11 cellular contexts compared by ENCODE assay signal in genomic region chr4:7843831-7844230, GRCh38.
DNase-seq lines count a peak whose midpoint lies in the region; ATAC-seq and TF ChIP-seq lines count a peak whose summit lies in the region.
"Had no signal": no experiment of that assay in that cellular context is flagged by ENCODE, and none has a peak within 500 bp of the region (broad histone marks: within the 10 kb centered on the region; RNA-seq: fewer than 3 reads in every experiment).

No MANE protein-coding gene starts in this region.

- H3K27me3 ChIP-seq in ascending aorta (no peaks in the 10 kb centered on the region), lower lobe of right lung (ENCODE audit: low read depth) (no peaks in the 10 kb centered on the region), tibial nerve (no peaks in the 10 kb centered on the region)

- no peak for TF ChIP-seq EP300 in tibial nerve (IDR thresholded peaks at IDR 0.05)

- H3K9me3 ChIP-seq in ascending aorta = no peaks in the 10 kb centered on the region
- no peaks in the 10 kb centered on the region for H3K9me3 ChIP-seq in lower lobe of right lung
- no peaks in the 10 kb centered on the region for H3K9me3 ChIP-seq in tibial nerve

- H3K36me3 Mint-ChIP-seq in activated naive CD8-positive, alpha-beta T cell treated with anti-CD3 and anti-CD28 coated beads, Interleukin-2, amount 10 ng/mL, durations not matched to agents 7 days and 5 days = peaks cover 3% of the 10 kb centered on the region
- no peaks in the 10 kb centered on the region for H3K36me3 Mint-ChIP-seq in activated naive CD8-positive, alpha-beta T cell treated with anti-CD3 and anti-CD28 coated beads, Interleukin-2, amount 50 U/mL, for 24 hours (ENCODE audit: low read depth)

- H3K4me1 ChIP-seq in ascending aorta (peaks cover 0 to 30% of the 10 kb centered on the region in 2 donors), lower lobe of right lung (peaks cover 35% of the 10 kb centered on the region), tibial nerve (peaks cover 0 to 55% (median 3%) of the 10 kb centered on the region in 4 donors)

- H3K4me3 Mint-ChIP-seq in activated naive CD8-positive, alpha-beta T cell treated with anti-CD3 and anti-CD28 coated beads, Interleukin-2, amount 10 ng/mL, durations not matched to agents 7 days and 5 days = no peak overlapping the region
- no peak overlapping the region for H3K4me3 Mint-ChIP-seq in activated naive CD8-positive, alpha-beta T cell treated with anti-CD3 and anti-CD28 coated beads, Interleukin-2, amount 50 U/mL, for 24 hours
- H3K4me3 Mint-ChIP-seq: activated B cell treated with CpG ODN at 0.5 μM for 24 hours, type B pancreatic cell had no signal

- H3K36me3 ChIP-seq in ascending aorta (no peaks in the 10 kb centered on the region), lower lobe of right lung (peaks cover 5% of the 10 kb centered on the region), tibial nerve (peaks cover 0 to 13% (median 0%) of the 10 kb centered on the region in 3 donors)

- POLR2A ChIA-PET in activated naive CD8-positive, alpha-beta T cell treated with anti-CD3 and anti-CD28 coated beads, Interleukin-2, amount 10 ng/mL, durations not matched to agents 7 days and 5 days (lab: Charles Lee) = interaction anchor here (1.2 to 1.9 kb wide), 2 partner anchors 11 to 95 kb away, joined by 3 to 6 read pairs; partner anchors contain the start of gene AFAP1

- H3K4me1 Mint-ChIP-seq in activated naive CD8-positive, alpha-beta T cell treated with anti-CD3 and anti-CD28 coated beads, Interleukin-2, amount 10 ng/mL, durations not matched to agents 7 days and 5 days = peaks cover 14% of the 10 kb centered on the region
- H3K4me1 Mint-ChIP-seq in activated naive CD8-positive, alpha-beta T cell treated with anti-CD3 and anti-CD28 coated beads, Interleukin-2, amount 50 U/mL, for 24 hours = peaks cover 17% of the 10 kb centered on the region
- H3K4me1 Mint-ChIP-seq: activated B cell treated with CpG ODN at 0.5 μM for 24 hours had no signal

- intact Hi-C loops in ascending aorta (cut with DNase I) (loop anchor here (1.0 to 5.0 kb wide), 2 partner anchors 39 to 58 kb away; no protein-coding TSS in a partner anchor), lower lobe of right lung (cut with DNase I) (no loop called here)

- WGBS in tibial nerve, 2 donors = 93 to 97% methylated on average over 3 of the region's 3 CpGs

- H3K9me3 Mint-ChIP-seq in activated naive CD8-positive, alpha-beta T cell treated with anti-CD3 and anti-CD28 coated beads, Interleukin-2, amount 10 ng/mL, durations not matched to agents 7 days and 5 days = no peaks in the 10 kb centered on the region
- H3K9me3 Mint-ChIP-seq in activated naive CD8-positive, alpha-beta T cell treated with anti-CD3 and anti-CD28 coated beads, Interleukin-2, amount 50 U/mL, for 24 hours = no peaks in the 10 kb centered on the region
- H3K9me3 Mint-ChIP-seq: activated B cell treated with CpG ODN at 0.5 μM for 24 hours had no signal

- H3K4me3 ChIP-seq in ascending aorta = no peak overlapping the region
- no peak overlapping the region for H3K4me3 ChIP-seq in lower lobe of right lung
- H3K4me3 ChIP-seq in tibial nerve = no peak overlapping the region

- H3K27ac ChIP-seq in ascending aorta = peak overlapping the region; percentile 10 to 83
- H3K27ac ChIP-seq in lower lobe of right lung = peak overlapping the region; percentile 69
- H3K27ac ChIP-seq in tibial nerve = peak overlapping the region in 3 of 4 donors; percentile 47 to 86 (median 69)

- no peaks in the 10 kb centered on the region for H3K27me3 Mint-ChIP-seq in activated naive CD8-positive, alpha-beta T cell treated with anti-CD3 and anti-CD28 coated beads, Interleukin-2, amount 10 ng/mL, durations not matched to agents 7 days and 5 days
- H3K27me3 Mint-ChIP-seq in activated naive CD8-positive, alpha-beta T cell treated with anti-CD3 and anti-CD28 coated beads, Interleukin-2, amount 50 U/mL, for 24 hours = no peaks in the 10 kb centered on the region
- H3K27me3 Mint-ChIP-seq: activated B cell treated with CpG ODN at 0.5 μM for 24 hours, type B pancreatic cell had no signal

- peak overlapping the region; percentile 40 for H3K27ac Mint-ChIP-seq in activated naive CD8-positive, alpha-beta T cell treated with anti-CD3 and anti-CD28 coated beads, Interleukin-2, amount 10 ng/mL, durations not matched to agents 7 days and 5 days
- no peak overlapping the region for H3K27ac Mint-ChIP-seq in activated naive CD8-positive, alpha-beta T cell treated with anti-CD3 and anti-CD28 coated beads, Interleukin-2, amount 50 U/mL, for 24 hours
- H3K27ac Mint-ChIP-seq: activated B cell treated with CpG ODN at 0.5 μM for 24 hours, type B pancreatic cell had no signal

- TF ChIP-seq POLR2A in tibial nerve (IDR thresholded peaks at IDR 0.05) = no peak

- TF ChIP-seq CTCF in ascending aorta (IDR thresholded peaks at IDR 0.05) (no peak), lower lobe of right lung (IDR thresholded peaks at IDR 0.05) (no peak), tibial nerve (IDR thresholded peaks at IDR 0.05) (no peak)

- no peak for ATAC-seq in activated naive CD8-positive, alpha-beta T cell treated with anti-CD3 and anti-CD28 coated beads, Interleukin-2, amount 10 ng/mL, durations not matched to agents 7 days and 5 days (ENCODE audit: low read depth)
- ATAC-seq in activated naive CD8-positive, alpha-beta T cell treated with anti-CD3 and anti-CD28 coated beads, Interleukin-2, amount 50 U/mL, for 24 hours = no peak
- ATAC-seq in lower lobe of right lung (peak in 1 of 2 donors; percentile 13), HG02852 (IDR thresholded peaks at IDR 0.05; ENCODE audit: unreplicated experiment) (no peak)

- DNase-seq in activated naive CD8-positive, alpha-beta T cell treated with anti-CD3 and anti-CD28 coated beads, Interleukin-2, amount 10 ng/mL, durations not matched to agents 7 days and 5 days = no peak
- DNase-seq in activated naive CD8-positive, alpha-beta T cell treated with anti-CD3 and anti-CD28 coated beads, Interleukin-2, amount 50 U/mL, for 24 hours = no peak
- DNase-seq in ascending aorta (ENCODE audit: low spot score in 2 of 2) = no peak
- DNase-seq in lower lobe of right lung = no peak
- DNase-seq in tibial nerve (ENCODE audit: low spot score in 2 of 2) = no peak
- no peak for DNase-seq in NCI-H510A treated with DMSO at 0.1 percent for 48 hours (lab: John Stamatoyannopoulos, UW)
- DNase-seq in activated effector memory CD4-positive, alpha-beta T cell treated with anti-CD3 and anti-CD28 coated beads, Interleukin-2, amount 50 U/mL, for 16 hours = no peak
- DNase-seq: activated B cell treated with CpG ODN at 0.5 μM for 24 hours, DMS153 had no signal
